In the genomic region with DNA sequence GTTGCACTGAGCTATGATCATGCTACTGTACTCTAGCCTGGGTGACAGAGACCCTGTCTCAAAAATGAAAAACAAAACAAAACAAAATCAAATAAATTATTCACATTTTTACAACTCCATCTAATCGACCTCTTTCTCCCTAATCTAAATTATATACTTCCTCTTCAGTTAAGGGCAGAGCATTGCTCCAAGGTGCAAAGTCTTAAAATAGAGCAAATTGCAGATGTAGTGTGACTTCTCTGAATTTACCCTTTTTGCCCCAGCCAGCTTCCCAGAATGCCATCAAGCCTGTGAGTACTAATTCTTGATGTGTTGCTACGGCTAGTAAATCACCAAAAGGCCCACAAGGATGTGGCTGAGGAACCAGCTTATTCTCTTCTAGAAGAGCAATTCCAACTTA, we compare ENCODE assay signal across 23 cellular contexts. TPM values are rescaled to one million over a fixed set of nuclear protein-coding genes. Genes with fewer than 3 reads are reported as not detected.
DNase-seq lines count a peak whose midpoint lies in the region; ATAC-seq, FAIRE-seq and TF ChIP-seq lines count a peak whose summit lies in the region.
"Had no signal": no experiment of that assay in that cellular context is flagged by ENCODE, and none has a peak within 500 bp of the region (broad histone marks: within the 10 kb centered on the region; RNA-seq: fewer than 3 reads in every experiment).

No MANE protein-coding gene starts in this region.

- H3K9ac ChIP-seq in K562 (ENCODE audit: insufficient read depth in 1 of 2, low read depth in 2 of 2, low read length in 2 of 2), result no peak overlapping the region

- DNase-seq in NOMO-1 treated with DMSO at 0.1 percent for 48 hours (lab: John Stamatoyannopoulos, UW; ENCODE audit: unreplicated experiment) (peak; percentile 8), NOMO-1 treated with dmso at 0.1 percent for 144 hours (lab: John Stamatoyannopoulos, UW; ENCODE audit: unreplicated experiment) (no peak), K562 (ENCODE audit: extremely low read depth in 1 of 4, low spot score in 3 of 4) (no peak), nephron progenitor cell (no peak), Calu3 (no peak)
- no peak for DNase-seq in CD4-positive, CD25-positive, alpha-beta regulatory T cell
- DNase-seq: 8988T, ACHN, BE2C, HCEC 1CT, NCI-H1436, NCI-H1930, NCI-H2107, NCI-H446, NCI-H524 treated with DMSO at 0.1 percent for 48 hours, PC-9, SJCRH30 had no signal

- peaks cover 24% of the 10 kb centered on the region for H3K36me3 Mint-ChIP-seq in CD4-positive, CD25-positive, alpha-beta regulatory T cell
- H3K36me3 Mint-ChIP-seq in nephron progenitor cell (ENCODE audit: low read depth), result peaks cover 28% of the 10 kb centered on the region
- H3K36me3 Mint-ChIP-seq in Calu3 (ENCODE audit: insufficient read depth, unreplicated experiment), result no peaks in the 10 kb centered on the region

- no peaks in the 10 kb centered on the region for H3K9me3 Mint-ChIP-seq in CD4-positive, CD25-positive, alpha-beta regulatory T cell
- H3K9me3 Mint-ChIP-seq in nephron progenitor cell (no peaks in the 10 kb centered on the region), Calu3 (ENCODE audit: low read depth, unreplicated experiment) (no peaks in the 10 kb centered on the region)
- H3K9me3 Mint-ChIP-seq: CD14-positive monocyte had no signal

- CTCF ChIA-PET in K562 (lab: Yijun Ruan, JAX; ENCODE audit: low intra/inter-chr PET ratio), result interaction anchor here (0.6 kb wide), 1 partner anchor 32 kb away, joined by 3 read pairs; no protein-coding TSS in a partner anchor
- CTCF ChIA-PET in Calu3 (lab: Charles Lee), result interaction anchor here (0.6 to 1.4 kb wide), 2 partner anchors 16 to 112 kb away, joined by 5 to 6 read pairs; no protein-coding TSS in a partner anchor

- no peak overlapping the region for H3K4me2 ChIP-seq in K562 (ENCODE audit: insufficient read depth, low read length)
- H3K4me2 ChIP-seq: PC-9 had no signal

- H4K20me1 ChIP-seq in K562 (replicated peaks; ENCODE audit: control insufficient read depth, insufficient read depth, low read length), result no peaks in the 10 kb centered on the region

- peaks cover 3 to 18% (median 7%) of the 10 kb centered on the region in 4 donors for H3K4me1 Mint-ChIP-seq in CD4-positive, CD25-positive, alpha-beta regulatory T cell
- peaks cover 22% of the 10 kb centered on the region for H3K4me1 Mint-ChIP-seq in nephron progenitor cell
- no peaks in the 10 kb centered on the region for H3K4me1 Mint-ChIP-seq in Calu3 (ENCODE audit: low read depth, unreplicated experiment)

- H3K36me3 ChIP-seq in CD4-positive, CD25-positive, alpha-beta regulatory T cell (ENCODE audit: control insufficient read depth, insufficient read depth, low read length), result peaks cover 28% of the 10 kb centered on the region
- H3K36me3 ChIP-seq in K562 (ENCODE audit: control insufficient read depth, insufficient read depth, low read length), result peaks cover 25% of the 10 kb centered on the region; the same call in 1 of the 3 replicates

- no peak overlapping the region for H3K27ac ChIP-seq in CD4-positive, CD25-positive, alpha-beta regulatory T cell (ENCODE audit: insufficient read depth, low read length, poor library complexity, severe bottlenecking)
- no peak overlapping the region for H3K27ac ChIP-seq in K562 (ENCODE audit: extremely low read depth, low read depth, low read length)
- H3K27ac ChIP-seq: HL-60, PC-9, SJCRH30 had no signal

- in situ Hi-C loops in K562 (cut with MboI), result loop anchor here (25.0 kb wide), 1 partner anchor 446 kb away; no protein-coding TSS in a partner anchor

- no peaks in the 10 kb centered on the region for H3K9me3 ChIP-seq in CD4-positive, CD25-positive, alpha-beta regulatory T cell (ENCODE audit: control insufficient read depth in 2 of 2, low read length in 2 of 2)
- H3K9me3 ChIP-seq in K562 (replicated peaks; ENCODE audit: control insufficient read depth, insufficient read depth, low read depth, low read length), result no peaks in the 10 kb centered on the region
- H3K9me3 ChIP-seq: BE2C, SJCRH30 had no signal

- no peak overlapping the region for H3K4me3 Mint-ChIP-seq in CD4-positive, CD25-positive, alpha-beta regulatory T cell
- H3K4me3 Mint-ChIP-seq in nephron progenitor cell, result no peak overlapping the region
- H3K4me3 Mint-ChIP-seq in Calu3 (ENCODE audit: low read depth, unreplicated experiment), result no peak overlapping the region
- H3K4me3 Mint-ChIP-seq: CD14-positive monocyte had no signal

- H3K27me3 ChIP-seq in CD4-positive, CD25-positive, alpha-beta regulatory T cell (ENCODE audit: control insufficient read depth, insufficient read depth, low read length), result no peaks in the 10 kb centered on the region
- no peaks in the 10 kb centered on the region for H3K27me3 ChIP-seq in K562 (ENCODE audit: control insufficient read depth in 2 of 2, insufficient read depth in 2 of 2, low read length in 2 of 2)
- H3K27me3 ChIP-seq: BE2C, SJCRH30 had no signal

- H3K4me1 ChIP-seq in CD4-positive, CD25-positive, alpha-beta regulatory T cell (ENCODE audit: control insufficient read depth, insufficient read depth, low read length, poor library complexity, severe bottlenecking), result peaks cover 4% of the 10 kb centered on the region
- H3K4me1 ChIP-seq in K562 (replicated peaks in 1 of 2; ENCODE audit: control insufficient read depth in 2 of 2, insufficient read depth in 2 of 2, low read length in 2 of 2), result peaks cover 14 to 18% of the 10 kb centered on the region in 2 experiments; a peak in 3 of 5 replicates
- H3K4me1 ChIP-seq: SJCRH30 had no signal

- H2AFZ ChIP-seq in K562 (ENCODE audit: low read depth, low read length), result no peak overlapping the region
- H2AFZ ChIP-seq: PC-9 had no signal

- H3K4me3 ChIP-seq in CD4-positive, CD25-positive, alpha-beta regulatory T cell (ENCODE audit: low read depth, low read length), result no peak overlapping the region
- no peak overlapping the region for H3K4me3 ChIP-seq in K562
- H3K4me3 ChIP-seq: PC-9, SJCRH30 had no signal

- POLR2A ChIA-PET in K562 (lab: Yijun Ruan, JAX), result interaction anchor here (0.7 to 4.2 kb wide), 6 partner anchors 11 to 159 kb away, joined by 3 to 24 read pairs (median 4); no protein-coding TSS in a partner anchor

- no TSS peak for BruUV-seq in K562 (replicated peaks; lab: Mats Ljungman, UMichigan)
- no TSS peak for BruUV-seq in Calu3 (replicated peaks; lab: Mats Ljungman, UMichigan)

- peak overlapping the region in 2 of 3 donors; percentile 22 to 64 for H3K27ac Mint-ChIP-seq in CD4-positive, CD25-positive, alpha-beta regulatory T cell
- peak overlapping the region; percentile 10 for H3K27ac Mint-ChIP-seq in nephron progenitor cell
- no peak overlapping the region for H3K27ac Mint-ChIP-seq in Calu3 (ENCODE audit: unreplicated experiment)

- no peak for TF ChIP-seq EP300 in K562 (IDR thresholded peaks at IDR 0.05; ENCODE audit: low read length)

- peak; percentile 29 for FAIRE-seq in K562 (lab: Jason Lieb, UNC)
- FAIRE-seq: D721Med, GM19239, H1 had no signal

- H3K27me3 Mint-ChIP-seq in CD4-positive, CD25-positive, alpha-beta regulatory T cell, result no peaks in the 10 kb centered on the region
- no peaks in the 10 kb centered on the region for H3K27me3 Mint-ChIP-seq in nephron progenitor cell (ENCODE audit: low read depth, poor library complexity)
- no peaks in the 10 kb centered on the region for H3K27me3 Mint-ChIP-seq in Calu3 (ENCODE audit: unreplicated experiment)

- no peak for ATAC-seq in CD4-positive, CD25-positive, alpha-beta regulatory T cell (ENCODE audit: low read depth in 2 of 2)
- ATAC-seq in K562, result no peak
- no peak for ATAC-seq in HG02885 (IDR thresholded peaks at IDR 0.05; ENCODE audit: poor library complexity, unreplicated experiment)

- H3K9me1 ChIP-seq in K562 (ENCODE audit: control insufficient read depth, insufficient read depth, low read length), result no peaks in the 10 kb centered on the region

- TF ChIP-seq POLR2A in K562 (conservative IDR thresholded peaks at IDR 0.05), result no peak

- H3K79me2 ChIP-seq in K562 (ENCODE audit: control insufficient read depth, insufficient read depth, low read length), result no peaks in the 10 kb centered on the region; the same call in 2 of the 3 replicates

- no peak for TF ChIP-seq RAD21 in K562 (CRISPR knock-in tag; conservative IDR thresholded peaks at IDR 0.05 in 1 of 2, IDR thresholded peaks at IDR 0.05 in 1 of 2)

- intact Hi-C loops in K562 (cut with micrococcal nuclease), result no loop called here
- intact Hi-C loops in Calu3 (cut with micrococcal nuclease; ENCODE audit: unreplicated experiment), result no loop called here

- no peak for TF ChIP-seq CTCF in K562 (IDR thresholded peaks at IDR 0.05 in 2 of 3, conservative IDR thresholded peaks at IDR 0.05 in 1 of 3; ENCODE audit: insufficient read depth in 2 of 3, low read depth in 1 of 3, low read length in 3 of 3)
- TF ChIP-seq CTCF in nephron progenitor cell (IDR thresholded peaks at IDR 0.05), result no peak
- TF ChIP-seq CTCF in Calu3 (IDR thresholded peaks at IDR 0.05; ENCODE audit: unreplicated experiment), result no peak

- 32% methylated on average over 2 of the region's 2 CpGs for WGBS in K562 (ENCODE audit: insufficient coverage, low coverage, missing lambda C conversion rate)

TF ChIP-seq in K562, 482 proteins besides CTCF, POLR2A, EP300 and RAD21 (continues in another document):
- no peak for TF ChIP-seq IFI16 (CRISPR knock-in tag; IDR thresholded peaks at IDR 0.05)

RNA-seq across cellular contexts. Expression of a gene that starts 53.3 kb away (rescaled TPM):
- total RNA-seq in CD4-positive, CD25-positive, alpha-beta regulatory T cell, result 171 TPM
- polyA plus RNA-seq in CD4-positive, CD25-positive, alpha-beta regulatory T cell, result 100 to 1,000 TPM; 516 to 624 (median 569) TPM
- total RNA-seq in K562 (2011; cell fraction: chromatin; rRNA removed; ENCODE audit: low replicate concordance), result 284 and 466 TPM in 2 replicates
- total RNA-seq in K562 (2011; cell fraction: nucleolus; rRNA removed), result 746 and 824 TPM in 2 replicates
- 510 and 682 TPM in 2 replicates for total RNA-seq in K562 (2011; cell fraction: nucleoplasm; rRNA removed)
- total RNA-seq in K562 (2014; rRNA removed), result 381 and 402 TPM in 2 replicates
- 258 and 306 TPM in 2 replicates for total RNA-seq in K562 (2014; rRNA removed; fragmentation: Illumina TruSeq; extraction: Trizol)
- 403 and 418 TPM in 2 replicates for total RNA-seq in K562 (2015; rRNA removed; fragmentation: Illumina TruSeq; extraction: Trizol)
- total RNA-seq in K562 (2021), result 374 and 413 TPM in 2 replicates
- polyA plus RNA-seq in K562 (2011; rRNA removed), result 410 and 460 TPM in 2 replicates
- polyA plus RNA-seq in K562 (2011; cell fraction: cytosol; rRNA removed), result 455 and 489 TPM in 2 replicates
- 136 and 186 TPM in 2 replicates for polyA plus RNA-seq in K562 (2011; cell fraction: nucleus; rRNA removed)
- 450 and 660 TPM in 2 replicates for polyA plus RNA-seq in K562 (2012)
- 535 and 580 TPM in 2 replicates for polyA plus RNA-seq in K562 (2014; fragmentation: Illumina TruSeq; extraction: Trizol)
- polyA plus RNA-seq in K562 (2014; fragmentation: Nextera tagmentation; extraction: Ambion mirVana), result 100 to 1,000 TPM; 652 to 746 TPM
- polyA plus RNA-seq in K562 (2014; rRNA removed), result 419 and 439 TPM in 2 replicates
- 325 and 372 TPM in 2 replicates for polyA minus RNA-seq in K562 (2011; rRNA and poly(A)+ RNA removed)
- 155 and 164 TPM in 2 replicates for polyA minus RNA-seq in K562 (2011; cell fraction: cytosol; rRNA and poly(A)+ RNA removed)
- 27.5 and 54.3 TPM in 2 replicates for polyA minus RNA-seq in K562 (2011; cell fraction: nucleus; rRNA and poly(A)+ RNA removed)
- total RNA-seq in Calu3 (2022), result 682 and 690 TPM in 2 replicates
